ENCODE assay signal across 22 cellular contexts in the genomic region with DNA sequence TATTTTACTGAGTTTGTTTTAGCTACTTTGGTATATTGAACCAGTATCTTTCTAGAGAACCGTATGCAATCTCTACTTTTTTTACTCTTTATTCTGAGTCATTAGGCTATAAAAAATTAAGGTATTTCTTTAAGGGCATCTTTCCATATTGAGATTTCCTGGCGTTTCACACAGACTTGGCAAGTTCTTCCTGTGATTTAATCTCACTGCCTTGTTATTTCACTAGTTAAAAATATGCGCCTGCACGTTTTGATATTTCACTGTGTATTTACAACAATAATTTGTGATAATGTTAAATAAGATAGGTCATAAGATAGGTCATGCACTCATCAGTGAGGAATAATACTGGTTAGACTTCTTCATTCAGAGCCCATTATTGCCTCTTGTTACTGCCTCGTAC. TPM values are rescaled to one million over a fixed set of nuclear protein-coding genes. Genes with fewer than 3 reads are reported as not detected.
DNase-seq lines count a peak whose midpoint lies in the region; ATAC-seq, FAIRE-seq and TF ChIP-seq lines count a peak whose summit lies in the region.
"Had no signal": no experiment of that assay in that cellular context is flagged by ENCODE, and none has a peak within 500 bp of the region (broad histone marks: within the 10 kb centered on the region; RNA-seq: fewer than 3 reads in every experiment).

No MANE protein-coding gene starts in this region.

- H3K27me3 ChIP-seq in K562 (ENCODE audit: control insufficient read depth in 2 of 2, insufficient read depth in 2 of 2, low read length in 2 of 2) = no peaks in the 10 kb centered on the region
- H3K27me3 ChIP-seq in CD4-positive, alpha-beta memory T cell (ENCODE audit: insufficient read depth, low read length) = no peaks in the 10 kb centered on the region

- no peaks in the 10 kb centered on the region for H3K9me3 Mint-ChIP-seq in CD4-positive, alpha-beta memory T cell
- H3K9me3 Mint-ChIP-seq: CD8-positive, alpha-beta T cell had no signal

- in situ Hi-C loops in K562 (cut with MboI) = no loop called here

- H4K20me1 ChIP-seq in K562 (replicated peaks; ENCODE audit: control insufficient read depth, insufficient read depth, low read length) = no peaks in the 10 kb centered on the region

- H3K4me1 Mint-ChIP-seq in CD4-positive, alpha-beta memory T cell = no peaks in the 10 kb centered on the region

- H2AFZ ChIP-seq in K562 (ENCODE audit: low read depth, low read length) = peak overlapping the region; percentile 75
- H2AFZ ChIP-seq: GM23248 had no signal

- no peaks in the 10 kb centered on the region for H3K36me3 Mint-ChIP-seq in CD4-positive, alpha-beta memory T cell

- no peak for TF ChIP-seq CTCF in AG10803 (conservative IDR thresholded peaks at IDR 0.05; ENCODE audit: low read length)
- TF ChIP-seq CTCF in K562 (IDR thresholded peaks at IDR 0.05 in 2 of 3, conservative IDR thresholded peaks at IDR 0.05 in 1 of 3; ENCODE audit: insufficient read depth in 2 of 3, low read depth in 1 of 3, low read length in 3 of 3) = no peak
- TF ChIP-seq CTCF in fibroblast of pulmonary artery (IDR thresholded peaks at IDR 0.05; ENCODE audit: low read length, missing control alignments) = no peak

- DNase-seq in AG10803 (ENCODE audit: low read depth) (peak; percentile 6), GM12891 (ENCODE audit: insufficient read length, low spot score) (no peak), K562 (ENCODE audit: extremely low read depth in 1 of 4, low spot score in 3 of 4) (no peak), fibroblast of pulmonary artery (ENCODE audit: low read depth) (peak; percentile 4), activated gamma-delta T cell (lab: John Stamatoyannopoulos, UW) (no peak), SW480 (ENCODE audit: low spot score) (no peak), GM19239 (ENCODE audit: insufficient read length, low spot score) (no peak)
- DNase-seq in CD4-positive, alpha-beta memory T cell = no peak
- DNase-seq: AML-193; CD8-positive, alpha-beta T cell; DMS 273 treated with DMSO at 0.1 percent for 48 hours; DMS53; DND-41; GDM1; GM23248; HCEC 1CT had no signal

- no peaks in the 10 kb centered on the region for H3K9me1 ChIP-seq in K562 (ENCODE audit: control insufficient read depth, insufficient read depth, low read length)

- no peak overlapping the region for H3K4me3 Mint-ChIP-seq in CD4-positive, alpha-beta memory T cell
- H3K4me3 Mint-ChIP-seq: CD8-positive, alpha-beta T cell had no signal

- H3K4me3 ChIP-seq in AG10803 (ENCODE audit: low read length) (no peak overlapping the region), K562 (no peak overlapping the region), fibroblast of pulmonary artery (replicated peaks; ENCODE audit: low read depth, low read length) (no peak overlapping the region)
- H3K4me3 ChIP-seq in CD4-positive, alpha-beta memory T cell (ENCODE audit: low read length in 2 of 2) = no peak overlapping the region
- H3K4me3 ChIP-seq: GM23248 had no signal

- CTCF ChIA-PET in K562 (lab: Yijun Ruan, JAX; ENCODE audit: low intra/inter-chr PET ratio) = no interaction called here
- CTCF ChIA-PET in CD4-positive, alpha-beta memory T cell (lab: Charles Lee; ENCODE audit: partially characterized antibody) = interaction anchor here (0.9 kb wide), 1 partner anchor 645 kb away, joined by 3 read pairs; no protein-coding TSS in a partner anchor

- no peak overlapping the region; the same call in 2 of the 3 replicates for H3K27ac ChIP-seq in K562 (ENCODE audit: extremely low read depth, low read depth, low read length)
- H3K27ac ChIP-seq in CD4-positive, alpha-beta memory T cell (ENCODE audit: low read depth, low read length) = no peak overlapping the region
- H3K27ac ChIP-seq: C4-2B, GM23248, KMS-11 had no signal

- H3K9me3 ChIP-seq in K562 (replicated peaks; ENCODE audit: control insufficient read depth, insufficient read depth, low read depth, low read length) = peaks cover 14% of the 10 kb centered on the region
- H3K9me3 ChIP-seq in CD4-positive, alpha-beta memory T cell (ENCODE audit: control insufficient read depth in 1 of 2, low read length in 2 of 2) = no peaks in the 10 kb centered on the region

- no peak for TF ChIP-seq EP300 in K562 (IDR thresholded peaks at IDR 0.05; ENCODE audit: low read length)

- ATAC-seq in K562 = no peak
- ATAC-seq: CD8-positive, alpha-beta T cell had no signal

- no peak overlapping the region for H3K27ac Mint-ChIP-seq in CD4-positive, alpha-beta memory T cell
- H3K27ac Mint-ChIP-seq: CD8-positive, alpha-beta T cell had no signal

- 60% methylated on average over 5 of the region's 5 CpGs for WGBS in K562 (ENCODE audit: insufficient coverage, low coverage, missing lambda C conversion rate)

- POLR2A ChIA-PET in K562 (lab: Yijun Ruan, JAX) = interaction anchor here (0.6 to 0.7 kb wide), 2 partner anchors 20 to 247 kb away, joined by 3 read pairs; no protein-coding TSS in a partner anchor
- POLR2A ChIA-PET in CD4-positive, alpha-beta memory T cell (lab: Charles Lee; ENCODE audit: partially characterized antibody) = no interaction called here

- H3K9ac ChIP-seq in K562 (ENCODE audit: insufficient read depth in 1 of 2, low read depth in 2 of 2, low read length in 2 of 2) = no peak overlapping the region
- H3K9ac ChIP-seq: GM23248, KMS-11 had no signal

- peaks cover 11 to 56% of the 10 kb centered on the region in 2 experiments for H3K4me1 ChIP-seq in K562 (replicated peaks in 1 of 2; ENCODE audit: control insufficient read depth in 2 of 2, insufficient read depth in 2 of 2, low read length in 2 of 2)
- H3K4me1 ChIP-seq in CD4-positive, alpha-beta memory T cell (ENCODE audit: insufficient read depth, low read length) = no peaks in the 10 kb centered on the region

- peaks cover 10% of the 10 kb centered on the region; the same call in 2 of the 3 replicates for H3K36me3 ChIP-seq in K562 (ENCODE audit: control insufficient read depth, insufficient read depth, low read length)
- no peaks in the 10 kb centered on the region for H3K36me3 ChIP-seq in CD4-positive, alpha-beta memory T cell (ENCODE audit: insufficient read depth, low read length)

- no peak for TF ChIP-seq RAD21 in K562 (CRISPR knock-in tag; conservative IDR thresholded peaks at IDR 0.05 in 1 of 2, IDR thresholded peaks at IDR 0.05 in 1 of 2)

- TF ChIP-seq POLR2A in GM12891 (IDR thresholded peaks at IDR 0.05; ENCODE audit: low read depth, low read length) = no peak
- TF ChIP-seq POLR2A in K562 (conservative IDR thresholded peaks at IDR 0.05) = no peak

- no peaks in the 10 kb centered on the region for H3K79me2 ChIP-seq in K562 (ENCODE audit: control insufficient read depth, insufficient read depth, low read length)

- FAIRE-seq in GM12891 (lab: Jason Lieb, UNC) (peak; percentile 50), K562 (lab: Jason Lieb, UNC) (no peak), GM19239 (lab: Jason Lieb, UNC) (no peak)
- FAIRE-seq: H54 had no signal

- no TSS peak for BruUV-seq in K562 (replicated peaks; lab: Mats Ljungman, UMichigan)

- peaks cover 2% of the 10 kb centered on the region in 2 donors for H3K27me3 Mint-ChIP-seq in CD4-positive, alpha-beta memory T cell

- H3K4me2 ChIP-seq in K562 (ENCODE audit: insufficient read depth, low read length) = no peak overlapping the region
- H3K4me2 ChIP-seq: KMS-11 had no signal

- intact Hi-C loops in K562 (cut with micrococcal nuclease) = no loop called here
- intact Hi-C loops in CD4-positive, alpha-beta memory T cell (cut with micrococcal nuclease) = no loop called here

TF ChIP-seq in GM12891, 5 proteins besides CTCF, POLR2A, EP300 and RAD21:
- TF ChIP-seq SPI1 (IDR thresholded peaks at IDR 0.05; ENCODE audit: low read depth, low read length) (no peak), POU2F2 (IDR thresholded peaks at IDR 0.05; ENCODE audit: low read depth, low read length) (no peak), POLR2AphosphoS5 (IDR thresholded peaks at IDR 0.05; ENCODE audit: low read depth, low read length) (no peak), TAF1 (IDR thresholded peaks at IDR 0.05; ENCODE audit: low read depth, low read length) (no peak), PAX5 (IDR thresholded peaks at IDR 0.05; ENCODE audit: insufficient read depth, low read length, severe bottlenecking) (no peak)

TF ChIP-seq in K562, 482 proteins besides CTCF, POLR2A, EP300 and RAD21 (continues in another document):
- no peak for TF ChIP-seq TSC22D4 (tag; IDR thresholded peaks at IDR 0.05)

RNA-seq across cellular contexts. Expression of gene CR1L, which starts 16.2 kb away (rescaled TPM):
- polyA plus RNA-seq in GM12891 (2012; ENCODE audit: low read depth, missing spikeins) = 0.18 TPM
- total RNA-seq in K562 (2011; cell fraction: chromatin; rRNA removed; ENCODE audit: low replicate concordance) = 155 and 191 TPM in 2 replicates
- total RNA-seq in K562 (2011; cell fraction: nucleolus; rRNA removed) = 84.4 and 92.0 TPM in 2 replicates
- 106 and 111 TPM in 2 replicates for total RNA-seq in K562 (2011; cell fraction: nucleoplasm; rRNA removed)
- total RNA-seq in K562 (2014; rRNA removed) (10.1 and 11.9 TPM in 2 replicates), K562 (2014; rRNA removed; fragmentation: Illumina TruSeq; extraction: Trizol) (22.6 and 26.2 TPM in 2 replicates), K562 (2015; rRNA removed; fragmentation: Illumina TruSeq; extraction: Trizol) (12.7 and 14.2 TPM in 2 replicates), K562 (2021) (30.0 and 33.7 TPM in 2 replicates)
- polyA plus RNA-seq in K562 (2011; rRNA removed) (37.8 and 45.4 TPM in 2 replicates), K562 (2014; fragmentation: Illumina TruSeq; extraction: Trizol) (37.0 and 51.1 TPM in 2 replicates), K562 (2014; fragmentation: Nextera tagmentation; extraction: Ambion mirVana) (10 to 100 TPM; 53.4 to 74.8 TPM), K562 (2014; rRNA removed) (34.3 and 35.1 TPM in 2 replicates)
- 45.9 and 63.7 TPM in 2 replicates for polyA plus RNA-seq in K562 (2011; cell fraction: cytosol; rRNA removed)
- polyA plus RNA-seq in K562 (2011; cell fraction: nucleus; rRNA removed) = 126 and 140 TPM in 2 replicates
- 15.0 and 22.9 TPM in 2 replicates for polyA plus RNA-seq in K562 (2012)
- polyA minus RNA-seq in K562 (2011; rRNA and poly(A)+ RNA removed) = 54.6 and 74.7 TPM in 2 replicates
- polyA minus RNA-seq in K562 (2011; cell fraction: cytosol; rRNA and poly(A)+ RNA removed) = 27.0 and 30.3 TPM in 2 replicates
- 88.5 and 136 TPM in 2 replicates for polyA minus RNA-seq in K562 (2011; cell fraction: nucleus; rRNA and poly(A)+ RNA removed)
- under 1 TPM in 1 of 2 experiments, not detected in 1; 0.19 TPM for total RNA-seq in CD4-positive, alpha-beta memory T cell
- not detected for polyA plus RNA-seq in CD4-positive, alpha-beta memory T cell
- total RNA-seq: A172; CD8-positive, alpha-beta T cell; GM23248; HT-29 had no signal
- polyA plus RNA-seq: BJ, GM23248 had no signal

Comparison
In these comparisons a context has a peak if more than half of its experiments do, and no peak if none do; other contexts are left out.
1. DNase-seq: peak in AG10803 (single experiment) and fibroblast of pulmonary artery (single experiment); none in GM12891 (single experiment), K562 (0 of 4), activated gamma-delta T cell (single experiment), SW480 (single experiment), GM19239 (single experiment) and CD4-positive, alpha-beta memory T cell (0 of 5).
2. RNA of gene CR1L, which starts 16.2 kb away (total RNA-seq): 10.1 to 191 TPM in K562; 0.19 TPM in CD4-positive, alpha-beta memory T cell; every median in the first group is over 4 times any median in the second.